Comparison of ENCODE assay signal across 1 cellular context in genomic region chr2:68404901-68405799, GRCh38.
TF ChIP-seq lines count a peak whose summit lies in the region.

No MANE protein-coding gene starts in this region.

TF ChIP-seq in GM12878, 131 proteins besides CTCF, POLR2A, EP300 and RAD21 (continued from another document):
- no peak for TF ChIP-seq NR2F1 (conservative IDR thresholded peaks at IDR 0.05)
- peak; percentile 70 for TF ChIP-seq YY1 (IDR thresholded peaks at IDR 0.05; ENCODE audit: low read depth, low read length)
- 0 out of 2 replicates have a peak, but pooled peaks have one; percentile 23 for TF ChIP-seq NBN (IDR thresholded peaks at IDR 0.05)
- TF ChIP-seq LARP7 (IDR thresholded peaks at IDR 0.05): no peak
- no peak for TF ChIP-seq ZBED1 (IDR thresholded peaks at IDR 0.05; ENCODE audit: borderline replicate concordance)
- no peak for TF ChIP-seq KAT2A (conservative IDR thresholded peaks at IDR 0.05; ENCODE audit: control insufficient read depth, low read depth, low read length)
- peak; percentile 50; the same call in 1 of the 2 replicates for TF ChIP-seq RUNX3 (IDR thresholded peaks at IDR 0.05; ENCODE audit: low read length)
- TF ChIP-seq RFX5 (IDR thresholded peaks at IDR 0.05; ENCODE audit: low read depth, low read length): no peak
- peak; percentile 43 for TF ChIP-seq IKZF1 (conservative IDR thresholded peaks at IDR 0.05)
- TF ChIP-seq ATF3 (IDR thresholded peaks at IDR 0.05; ENCODE audit: borderline replicate concordance, extremely low read depth, low read depth, low read length): no peak
- no peak for TF ChIP-seq KLF5 (IDR thresholded peaks at IDR 0.05; ENCODE audit: partially characterized antibody)
